Comparison of ENCODE assay signal across 8 cellular contexts in genomic region chr7:141785711-141786552, GRCh38. TPM values are rescaled to one million over a fixed set of nuclear protein-coding genes. Genes with fewer than 3 reads are reported as not detected.
DNase-seq lines count a peak whose midpoint lies in the region; TF ChIP-seq lines count a peak whose summit lies in the region.

No MANE protein-coding gene starts in this region.

- H3K9ac ChIP-seq in H9 (ENCODE audit: extremely low read depth, insufficient read length, low read length) (no peak overlapping the region), SK-N-SH (no peak overlapping the region)

- no peak overlapping the region for H3K27ac ChIP-seq in H9 (ENCODE audit: insufficient read length, low read depth, low read length)
- no peak overlapping the region for H3K27ac ChIP-seq in SK-N-SH (ENCODE audit: low read depth in 2 of 2, low read length in 1 of 2)

- no peak overlapping the region for H4K91ac ChIP-seq in H9 (ENCODE audit: insufficient read length, low read depth, low read length)

- H3K4me3 Mint-ChIP-seq in H9 (no peak overlapping the region), endothelial cell (ENCODE audit: unreplicated experiment) (no peak overlapping the region)

- no peak overlapping the region for H3K14ac ChIP-seq in H9 (ENCODE audit: insufficient read depth, low read length)

- peaks cover 0 to 7% of the 10 kb centered on the region in 2 experiments for H3K36me3 ChIP-seq in SK-N-SH (replicated peaks in 1 of 2; ENCODE audit: control insufficient read depth in 1 of 2, insufficient read depth in 2 of 2, low read length in 1 of 2)

- H3K79me2 ChIP-seq in H9 (ENCODE audit: insufficient read depth, low read length) (no peaks in the 10 kb centered on the region), SK-N-SH (ENCODE audit: insufficient read depth) (no peaks in the 10 kb centered on the region)

- no peak overlapping the region for H4K8ac ChIP-seq in H9 (replicated peaks; ENCODE audit: insufficient read length, low read depth, low read length)

- H4K20me1 ChIP-seq in H9 (ENCODE audit: control insufficient read depth, insufficient read depth, insufficient read length) (no peaks in the 10 kb centered on the region), SK-N-SH (ENCODE audit: insufficient read depth) (no peaks in the 10 kb centered on the region)

- POLR2A ChIA-PET in SK-N-SH (lab: Yijun Ruan, JAX): interaction anchor here (0.7 to 1.6 kb wide), 2 partner anchors 48 to 131 kb away, joined by 3 to 4 read pairs; partner anchors contain the start of gene SSBP1

- no peak overlapping the region for H3T11ph ChIP-seq in H9 (ENCODE audit: low read length)

- TF ChIP-seq CTCF in H9 (conservative IDR thresholded peaks at IDR 0.05) (peak; percentile 87), SK-N-SH (IDR thresholded peaks at IDR 0.05) (peak; percentile 98), endothelial cell (IDR thresholded peaks at IDR 0.05; ENCODE audit: unreplicated experiment) (peak; percentile 65)

- no peak overlapping the region for H2BK5ac ChIP-seq in H9 (ENCODE audit: insufficient read length, low read length)

- no peak overlapping the region; a peak in 1 of 4 replicates for H3K4me3 ChIP-seq in SK-N-SH (ENCODE audit: low read depth in 2 of 2, low read length in 1 of 2)

- no CpG with 5 or more reads among the region's 13 CpGs for WGBS in H9 (ENCODE audit: extremely low coverage, insufficient read length, low lambda C conversion rate)
- 70% methylated on average over 13 of the region's 13 CpGs for WGBS in SK-N-SH (ENCODE audit: low lambda C conversion rate)

- TF ChIP-seq RAD21 in SK-N-SH (IDR thresholded peaks at IDR 0.05; ENCODE audit: low read length): peak; percentile 80

- no peak overlapping the region for H3K56ac ChIP-seq in H9 (ENCODE audit: insufficient read length, low read depth, low read length)

- no peaks in the 10 kb centered on the region for H3F3A ChIP-seq in SK-N-SH (replicated peaks; ENCODE audit: insufficient read depth)

- H3K4me1 ChIP-seq in H9 (ENCODE audit: insufficient read depth, low read length) (no peaks in the 10 kb centered on the region), SK-N-SH (ENCODE audit: control insufficient read depth in 1 of 2, insufficient read depth in 2 of 2, low read depth in 1 of 2, low read length in 1 of 2) (no peaks in the 10 kb centered on the region)

- no peak overlapping the region for H2BK12ac ChIP-seq in H9 (ENCODE audit: insufficient read length, low read depth, low read length)

- no peak overlapping the region for H2AK5ac ChIP-seq in H9 (ENCODE audit: insufficient read length, low read length)

- CTCF ChIA-PET in SK-N-SH (lab: Yijun Ruan, JAX): interaction anchor here (0.6 to 2.7 kb wide), 56 partner anchors 9 to 383 kb away, joined by 3 to 61 read pairs (median 4); partner anchors contain the start of genes OR9A4, SSBP1, TAS2R4 and WEE2

- no peaks in the 10 kb centered on the region for H3K23me2 ChIP-seq in H9 (ENCODE audit: insufficient read length, low read depth, low read length, poor library complexity, severe bottlenecking)

- H3K9me3 ChIP-seq in H9 (ENCODE audit: control insufficient read depth, low read depth, low read length) (no peaks in the 10 kb centered on the region), SK-N-SH (no peaks in the 10 kb centered on the region)

- no peak overlapping the region for H3K18ac ChIP-seq in H9 (ENCODE audit: insufficient read length, low read depth, low read length)

- H3K23ac ChIP-seq in H9 (ENCODE audit: insufficient read length, low read depth, low read length): no peak overlapping the region

- H2AFZ ChIP-seq in H9 (ENCODE audit: low read length) (no peak overlapping the region), SK-N-SH (ENCODE audit: low read depth) (no peak overlapping the region)

- H3K27me3 Mint-ChIP-seq in H9 (ENCODE audit: low read depth) (no peaks in the 10 kb centered on the region), endothelial cell (ENCODE audit: unreplicated experiment) (no peaks in the 10 kb centered on the region)

- H3K79me1 ChIP-seq in H9 (ENCODE audit: insufficient read depth, low read depth, low read length, poor library complexity, severe bottlenecking): no peaks in the 10 kb centered on the region

- no peak for TF ChIP-seq EP300 in SK-N-SH (IDR thresholded peaks at IDR 0.05; ENCODE audit: borderline replicate concordance in 1 of 2, low read depth in 1 of 2, low read length in 1 of 2)

- peak; percentile 1 for DNase-seq in stimulated activated CD4-positive, alpha-beta T cell treated with anti-CD3 and anti-CD28 coated beads, Interleukin-12 subunit alpha, Interleukin-12 subunit beta, amount 100 ng/mL, for 4 hours
- no peak for DNase-seq in stimulated activated CD4-positive, alpha-beta T cell treated with anti-CD3 and anti-CD28 coated beads, Interleukin-2, amount 100 ng/mL, for 48 hours
- DNase-seq in H9 (no peak), NAMALWA (ENCODE audit: low spot score) (peak; percentile 82), SK-N-SH (peak; percentile 63), endothelial cell (ENCODE audit: low spot score) (peak; percentile 15), mucosa of gallbladder (ENCODE audit: low spot score) (peak; percentile 17)
- no peak for DNase-seq in activated CD4-positive, CD25-positive, alpha-beta regulatory T cell (lab: John Stamatoyannopoulos, UW)

- H2BK20ac ChIP-seq in H9 (ENCODE audit: low read depth, low read length, poor library complexity, severe bottlenecking): no peak overlapping the region

- H3K9me3 Mint-ChIP-seq in H9 (no peaks in the 10 kb centered on the region), endothelial cell (ENCODE audit: unreplicated experiment) (no peaks in the 10 kb centered on the region)

- H4K5ac ChIP-seq in H9 (ENCODE audit: insufficient read length, low read depth, low read length): no peak overlapping the region

- H2BK120ac ChIP-seq in H9 (ENCODE audit: low read depth, low read length, poor library complexity, severe bottlenecking): no peak overlapping the region

- H3K4me2 ChIP-seq in H9 (ENCODE audit: insufficient read depth, insufficient read length, low read length): no peak overlapping the region
- no peak overlapping the region for H3K4me2 ChIP-seq in SK-N-SH

- peaks cover 2 to 8% (median 7%) of the 10 kb centered on the region in 3 experiments; a peak in 4 of 7 replicates for H3K36me3 Mint-ChIP-seq in H9 (ENCODE audit: insufficient read depth in 1 of 3, low read depth in 3 of 3)
- peaks cover 5% of the 10 kb centered on the region for H3K36me3 Mint-ChIP-seq in endothelial cell (ENCODE audit: low read depth, unreplicated experiment)

- H3K9me2 ChIP-seq in SK-N-SH: no peaks in the 10 kb centered on the region

- no peaks in the 10 kb centered on the region for H3K4me1 Mint-ChIP-seq in H9
- H3K4me1 Mint-ChIP-seq in endothelial cell (ENCODE audit: unreplicated experiment): peaks cover 7% of the 10 kb centered on the region

- no peak overlapping the region for H2BK15ac ChIP-seq in H9 (ENCODE audit: low read depth, low read length)

- no peak overlapping the region for H3K4ac ChIP-seq in H9 (ENCODE audit: low read depth, low read length)

- H3K27me3 ChIP-seq in H9 (ENCODE audit: insufficient read depth, low read length) (no peaks in the 10 kb centered on the region), SK-N-SH (ENCODE audit: insufficient read depth) (no peaks in the 10 kb centered on the region)

- H3K27ac Mint-ChIP-seq in H9 (peak overlapping the region in 1 of 3 experiments; percentile 86; a peak in 2 of 7 replicates), endothelial cell (ENCODE audit: unreplicated experiment) (no peak overlapping the region)

TF ChIP-seq in SK-N-SH, 30 proteins besides CTCF, POLR2A, EP300 and RAD21:
- TF ChIP-seq SMC3 (IDR thresholded peaks at IDR 0.05; ENCODE audit: low read depth, low read length) (peak; percentile 64), YY1 (IDR thresholded peaks at IDR 0.05; ENCODE audit: low read depth) (no peak)

RNA-seq across cellular contexts. Expression of gene TAS2R5, which starts 4.1 kb away (rescaled TPM):
- total RNA-seq in H9 (2021) (0.83 and 0.92 TPM in 2 replicates), endothelial cell (ENCODE audit: unreplicated experiment) (1.9 TPM), mucosa of gallbladder (1.2 TPM)
- 0.43 and 0.75 TPM in 2 replicates for polyA plus RNA-seq in SK-N-SH (2012; rRNA removed)
- polyA plus RNA-seq in SK-N-SH (2012; cell fraction: cytosol; rRNA removed): 0.06 and 0.24 TPM in 2 replicates
- 2.0 and 3.8 TPM in 2 replicates for polyA plus RNA-seq in SK-N-SH (2012; cell fraction: nucleus; rRNA removed)

RNA-seq across cellular contexts. Expression of gene TAS2R4, which starts 9.5 kb away (rescaled TPM):
- total RNA-seq in H9 (2021): 0.55 and 0.66 TPM in 2 replicates
- 0.18 and 0.19 TPM in 2 replicates for polyA plus RNA-seq in SK-N-SH (2012; rRNA removed)
- polyA plus RNA-seq in SK-N-SH (2012; cell fraction: cytosol; rRNA removed): 0.04 and 0.05 TPM in 2 replicates
- 0.45 and 0.91 TPM in 2 replicates for polyA plus RNA-seq in SK-N-SH (2012; cell fraction: nucleus; rRNA removed)
- total RNA-seq in endothelial cell (ENCODE audit: unreplicated experiment): 1.1 TPM
- 1.0 TPM for total RNA-seq in mucosa of gallbladder

RNA-seq across cellular contexts. Expression of gene TAS2R3, which starts 22.0 kb away (rescaled TPM):
- total RNA-seq in H9 (2021) (0.88 and 1.2 TPM in 2 replicates), endothelial cell (ENCODE audit: unreplicated experiment) (0.74 TPM), mucosa of gallbladder (1.5 TPM)
- not detected in 2 replicates for polyA plus RNA-seq in SK-N-SH (2012; rRNA removed)
- polyA plus RNA-seq in SK-N-SH (2012; cell fraction: cytosol; rRNA removed): not detected in 2 replicates
- 0.06 TPM in 1 of 2 replicates, not detected in the other for polyA plus RNA-seq in SK-N-SH (2012; cell fraction: nucleus; rRNA removed)

RNA-seq across cellular contexts. Expression of gene SSBP1, which starts 47.8 kb away (rescaled TPM):
- 252 and 266 TPM in 2 replicates for total RNA-seq in H9 (2021)
- polyA plus RNA-seq in SK-N-SH (2012; rRNA removed): 191 and 212 TPM in 2 replicates
- polyA plus RNA-seq in SK-N-SH (2012; cell fraction: cytosol; rRNA removed): 287 and 438 TPM in 2 replicates
- polyA plus RNA-seq in SK-N-SH (2012; cell fraction: nucleus; rRNA removed): 78.4 and 137 TPM in 2 replicates
- 130 TPM for total RNA-seq in endothelial cell (ENCODE audit: unreplicated experiment)
- total RNA-seq in mucosa of gallbladder: 67.9 TPM

RNA-seq across cellular contexts. Expression of gene PRSS37, which starts 55.4 kb away (rescaled TPM):
- total RNA-seq in H9 (2021) (not detected in 2 replicates), endothelial cell (ENCODE audit: unreplicated experiment) (not detected), mucosa of gallbladder (not detected)
- not detected in 2 replicates for polyA plus RNA-seq in SK-N-SH (2012; rRNA removed)
- polyA plus RNA-seq in SK-N-SH (2012; cell fraction: cytosol; rRNA removed): not detected in 2 replicates
- not detected in 2 replicates for polyA plus RNA-seq in SK-N-SH (2012; cell fraction: nucleus; rRNA removed)

Comparison
In these comparisons a context has a peak if more than half of its experiments do, and no peak if none do; other contexts are left out.
1. DNase-seq: peak in stimulated activated CD4-positive, alpha-beta T cell treated with anti-CD3 and anti-CD28 coated beads, Interleukin-12 subunit alpha, Interleukin-12 subunit beta, amount 100 ng/mL, for 4 hours (single experiment), NAMALWA (single experiment), SK-N-SH (single experiment), endothelial cell (single experiment) and mucosa of gallbladder (single experiment); none in stimulated activated CD4-positive, alpha-beta T cell treated with anti-CD3 and anti-CD28 coated beads, Interleukin-2, amount 100 ng/mL, for 48 hours (0 of 2), H9 (single experiment) and activated CD4-positive, CD25-positive, alpha-beta regulatory T cell (0 of 4).
2. Peak in every context shown above with its lines, with median percentiles within 50 percentile points of each other: CTCF ChIP-seq.